34 cellular contexts compared by ENCODE assay signal in genomic region chr3:63595221-63595620, GRCh38. TPM values are rescaled to one million over a fixed set of nuclear protein-coding genes. Genes with fewer than 3 reads are reported as not detected.
"Had no signal": no experiment of that assay in that cellular context is flagged by ENCODE, and none has a peak within 500 bp of the region (broad histone marks: within the 10 kb centered on the region; RNA-seq: fewer than 3 reads in every experiment).

No MANE protein-coding gene starts in this region.

- DNase-seq: activated B cell treated with CpG ODN at 0.5 μM for 24 hours; activated CD4-positive, alpha-beta memory T cell treated with anti-CD3 and anti-CD28 coated beads, Interleukin-2, amount 10 ng/mL, durations not matched to agents 7 days and 5 days; activated CD4-positive, alpha-beta T cell treated with anti-CD3 and anti-CD28 coated beads for 48 hours; activated CD4-positive, CD25-positive, alpha-beta regulatory T cell treated with anti-CD3 and anti-CD28 coated beads, Interleukin-2, amount 50 U/mL, for 72 hours; activated CD8-positive, alpha-beta memory T cell treated with anti-CD3 and anti-CD28 coated beads for 24 hours; activated CD8-positive, alpha-beta memory T cell treated with anti-CD3 and anti-CD28 coated beads, Interleukin-2, amount 10 ng/mL, durations not matched to agents 7 days and 5 days; activated CD8-positive, alpha-beta memory T cell treated with anti-CD3 and anti-CD28 coated beads, Interleukin-2, amount 50 U/mL, for 48 hours; activated effector memory CD4-positive, alpha-beta T cell treated with Interleukin-2 at 50 U/mL for 16 hours; activated naive CD4-positive, alpha-beta T cell treated with anti-CD3 and anti-CD28 coated beads, Interleukin-2, amount 10 ng/mL, durations not matched to agents 7 days and 5 days; activated naive CD8-positive, alpha-beta T cell treated with anti-CD3 and anti-CD28 coated beads, Interleukin-2, amount 50 U/mL, for 24 hours; activated T-cell treated with anti-CD3 and anti-CD28 coated beads, Interleukin-2, amount 50 U/mL, for 48 hours; anterior cingulate cortex; caudate nucleus; cerebellar nuclear complex; Karpas-422; NCI-H1105; NCI-H1417 treated with DMSO at 0.1 percent for 48 hours; NCI-H187 treated with DMSO at 0.1 percent for 48 hours; NCI-H2081; NCI-H345; NCI-H526 treated with DMSO at 0.1 percent for 48 hours; NCI-H774; RPMI8226; SHP77 treated with DMSO at 0.1 percent for 48 hours; SK-N-SH had no signal

- H3K27ac Mint-ChIP-seq: activated B cell treated with CpG ODN at 0.5 μM for 24 hours; activated CD4-positive, alpha-beta memory T cell treated with anti-CD3 and anti-CD28 coated beads, Interleukin-2, amount 10 ng/mL, durations not matched to agents 7 days and 5 days; activated CD8-positive, alpha-beta memory T cell treated with anti-CD3 and anti-CD28 coated beads, Interleukin-2, amount 10 ng/mL, durations not matched to agents 7 days and 5 days; activated naive CD4-positive, alpha-beta T cell treated with anti-CD3 and anti-CD28 coated beads, Interleukin-2, amount 10 ng/mL, durations not matched to agents 7 days and 5 days; activated naive CD8-positive, alpha-beta T cell; activated naive CD8-positive, alpha-beta T cell treated with anti-CD3 and anti-CD28 coated beads, Interleukin-2, amount 50 U/mL, for 24 hours; brain; T-helper 1 cell treated with Interleukin-12 subunit alpha and Interleukin-12 subunit beta and Interleukin-4 antibody, amounts not matched to agents 30 μg/mL and 1 μg/mL, for 36 hours; T-helper 2 cell treated with Interferon-gamma antibody and Interleukin-4, amounts not matched to agents 5 μg/mL and 100 μg/mL, for 36 hours had no signal

- H3K36me3 Mint-ChIP-seq: activated CD8-positive, alpha-beta memory T cell treated with anti-CD3 and anti-CD28 coated beads, Interleukin-2, amount 10 ng/mL, durations not matched to agents 7 days and 5 days; activated naive CD4-positive, alpha-beta T cell treated with anti-CD3 and anti-CD28 coated beads, Interleukin-2, amount 10 ng/mL, durations not matched to agents 7 days and 5 days; activated naive CD8-positive, alpha-beta T cell; brain had no signal

- H3K9ac ChIP-seq: SK-N-SH had no signal

- H3K27me3 Mint-ChIP-seq: activated B cell treated with CpG ODN at 0.5 μM for 24 hours; activated CD4-positive, alpha-beta memory T cell treated with anti-CD3 and anti-CD28 coated beads, Interleukin-2, amount 10 ng/mL, durations not matched to agents 7 days and 5 days; activated CD8-positive, alpha-beta memory T cell treated with anti-CD3 and anti-CD28 coated beads, Interleukin-2, amount 10 ng/mL, durations not matched to agents 7 days and 5 days; activated naive CD4-positive, alpha-beta T cell treated with anti-CD3 and anti-CD28 coated beads, Interleukin-2, amount 10 ng/mL, durations not matched to agents 7 days and 5 days; activated naive CD8-positive, alpha-beta T cell; activated naive CD8-positive, alpha-beta T cell treated with anti-CD3 and anti-CD28 coated beads, Interleukin-2, amount 50 U/mL, for 24 hours had no signal

- H3K9me3 ChIP-seq: SJSA1, SK-N-SH had no signal

- H3K4me3 Mint-ChIP-seq: activated B cell treated with CpG ODN at 0.5 μM for 24 hours; activated CD4-positive, alpha-beta memory T cell treated with anti-CD3 and anti-CD28 coated beads, Interleukin-2, amount 10 ng/mL, durations not matched to agents 7 days and 5 days; activated CD8-positive, alpha-beta memory T cell treated with anti-CD3 and anti-CD28 coated beads, Interleukin-2, amount 10 ng/mL, durations not matched to agents 7 days and 5 days; activated naive CD4-positive, alpha-beta T cell treated with anti-CD3 and anti-CD28 coated beads, Interleukin-2, amount 10 ng/mL, durations not matched to agents 7 days and 5 days; activated naive CD8-positive, alpha-beta T cell; activated naive CD8-positive, alpha-beta T cell treated with anti-CD3 and anti-CD28 coated beads, Interleukin-2, amount 50 U/mL, for 24 hours; brain; T-helper 1 cell treated with Interleukin-12 subunit alpha and Interleukin-12 subunit beta and Interleukin-4 antibody, amounts not matched to agents 30 μg/mL and 1 μg/mL, for 36 hours; T-helper 2 cell treated with Interferon-gamma antibody and Interleukin-4, amounts not matched to agents 5 μg/mL and 100 μg/mL, for 36 hours had no signal

- H3K4me3 ChIP-seq: SJSA1 had no signal

- H3K4me2 ChIP-seq: SK-N-SH had no signal

- H3K27ac ChIP-seq: SJSA1 had no signal

- ATAC-seq: activated CD8-positive, alpha-beta memory T cell treated with anti-CD3 and anti-CD28 coated beads, Interleukin-2, amount 10 ng/mL, durations not matched to agents 7 days and 5 days; activated naive CD8-positive, alpha-beta T cell treated with anti-CD3 and anti-CD28 coated beads, Interleukin-2, amount 50 U/mL, for 24 hours; Panc1 had no signal

- H3K36me3 ChIP-seq: SJSA1 had no signal

- H3K4me1 ChIP-seq: SJSA1 had no signal

- H3K9me3 Mint-ChIP-seq: activated B cell treated with CpG ODN at 0.5 μM for 24 hours; activated CD4-positive, alpha-beta memory T cell treated with anti-CD3 and anti-CD28 coated beads, Interleukin-2, amount 10 ng/mL, durations not matched to agents 7 days and 5 days; activated naive CD4-positive, alpha-beta T cell treated with anti-CD3 and anti-CD28 coated beads, Interleukin-2, amount 10 ng/mL, durations not matched to agents 7 days and 5 days; activated naive CD8-positive, alpha-beta T cell treated with anti-CD3 and anti-CD28 coated beads, Interleukin-2, amount 50 U/mL, for 24 hours; brain; T-helper 1 cell treated with Interleukin-12 subunit alpha and Interleukin-12 subunit beta and Interleukin-4 antibody, amounts not matched to agents 30 μg/mL and 1 μg/mL, for 36 hours; T-helper 2 cell treated with Interferon-gamma antibody and Interleukin-4, amounts not matched to agents 5 μg/mL and 100 μg/mL, for 36 hours had no signal

- H3K27me3 ChIP-seq: SJSA1 had no signal

- H3K4me1 Mint-ChIP-seq: activated B cell treated with CpG ODN at 0.5 μM for 24 hours; activated CD4-positive, alpha-beta memory T cell treated with anti-CD3 and anti-CD28 coated beads, Interleukin-2, amount 10 ng/mL, durations not matched to agents 7 days and 5 days; activated CD8-positive, alpha-beta memory T cell treated with anti-CD3 and anti-CD28 coated beads, Interleukin-2, amount 10 ng/mL, durations not matched to agents 7 days and 5 days; activated naive CD4-positive, alpha-beta T cell treated with anti-CD3 and anti-CD28 coated beads, Interleukin-2, amount 10 ng/mL, durations not matched to agents 7 days and 5 days; activated naive CD8-positive, alpha-beta T cell treated with anti-CD3 and anti-CD28 coated beads, Interleukin-2, amount 50 U/mL, for 24 hours; brain had no signal

RNA-seq across cellular contexts. Expression of gene SNTN, which starts 57.3 kb away (rescaled TPM):
- total RNA-seq: activated B cell treated with CpG ODN at 0.5 μM for 24 hours; activated CD4-positive, alpha-beta memory T cell treated with anti-CD3 and anti-CD28 coated beads, Interleukin-2, amount 10 ng/mL, durations not matched to agents 7 days and 5 days; activated CD8-positive, alpha-beta memory T cell treated with anti-CD3 and anti-CD28 coated beads, Interleukin-2, amount 10 ng/mL, durations not matched to agents 7 days and 5 days; bronchial epithelial cell; MCF 10A; NCI-H460; SJSA1 had no signal
- polyA plus RNA-seq: SK-N-SH had no signal
